Comparison of ENCODE assay signal across 24 cellular contexts in the genomic region with DNA sequence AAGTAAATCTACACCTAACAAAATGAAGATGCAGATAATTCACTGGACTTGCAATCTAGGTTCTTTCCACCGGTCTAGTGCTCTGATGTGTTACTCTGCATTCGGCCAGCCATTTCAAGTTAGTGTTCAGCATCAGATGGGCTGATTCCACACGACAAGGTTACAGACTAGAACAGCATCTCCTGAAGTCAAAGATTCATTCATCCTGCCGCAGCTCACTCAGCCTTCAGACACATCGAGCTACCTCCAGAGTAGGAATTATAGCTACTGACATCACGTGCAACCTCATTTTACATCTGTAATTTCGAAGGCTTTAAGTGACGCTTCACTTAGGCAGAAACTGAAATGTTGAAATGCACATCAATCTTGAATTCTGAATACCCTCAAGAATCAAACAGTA.
"Had no signal": no experiment of that assay in that cellular context is flagged by ENCODE, and none has a peak within 500 bp of the region (broad histone marks: within the 10 kb centered on the region; RNA-seq: fewer than 3 reads in every experiment).

No MANE protein-coding gene starts in this region.

- DNase-seq: colonic mucosa; dermis blood vessel endothelial cell; effector CD4-positive, alpha-beta T cell; endodermal cell; erythroblast; foreskin keratinocyte; head of caudate nucleus; mammary epithelial cell; mucosa of descending colon; naive thymus-derived CD8-positive, alpha-beta T cell; pancreas; right cardiac atrium; stimulated activated CD4-positive, alpha-beta T cell treated with anti-CD3 and anti-CD28 coated beads, Interleukin-4, amount 100 ng/mL, for 1 hour; stimulated activated CD8-positive, alpha-beta memory T cell treated with anti-CD3 and anti-CD28 coated beads, Interleukin-4, amount 100 ng/mL, for 48 hours; stimulated activated naive CD8-positive, alpha-beta T cell treated with anti-CD3 and anti-CD28 coated beads, Interleukin-15, Interleukin-2, amounts not matched to agents 100 U/mL and 50 U/mL, for 24 hours; thyroid gland; upper lobe of left lung; uterus had no signal

- H3K79me2 ChIP-seq: hepatocyte had no signal

- H3K27ac Mint-ChIP-seq: endodermal cell; naive thymus-derived CD8-positive, alpha-beta T cell; progenitor cell of endocrine pancreas; stimulated activated effector memory CD8-positive, alpha-beta T cell treated with anti-CD3 and anti-CD28 coated beads, Interleukin-12 subunit alpha, Interleukin-12 subunit beta, amount 100 ng/mL, for 72 hours had no signal

- H3K36me3 ChIP-seq: colonic mucosa, pancreas, suprapubic skin, thyroid gland, upper lobe of left lung, uterus had no signal

- FAIRE-seq: endothelial cell of umbilical vein, pancreas had no signal

- H3K9me3 ChIP-seq: colonic mucosa, mucosa of descending colon, pancreas, suprapubic skin, thyroid gland, upper lobe of left lung, uterus had no signal

- H3K9me3 Mint-ChIP-seq: endodermal cell; naive thymus-derived CD8-positive, alpha-beta T cell; neural crest cell; stimulated activated effector memory CD8-positive, alpha-beta T cell treated with anti-CD3 and anti-CD28 coated beads, Interleukin-12 subunit alpha, Interleukin-12 subunit beta, amount 100 ng/mL, for 72 hours had no signal

- H3K4me1 ChIP-seq: colonic mucosa, pancreas, thyroid gland had no signal

- H3K36me3 Mint-ChIP-seq: naive thymus-derived CD8-positive, alpha-beta T cell; stimulated activated effector memory CD8-positive, alpha-beta T cell treated with anti-CD3 and anti-CD28 coated beads, Interleukin-12 subunit alpha, Interleukin-12 subunit beta, amount 100 ng/mL, for 72 hours had no signal

- H3K4me2 ChIP-seq: hepatocyte had no signal

- H3K27me3 ChIP-seq: colonic mucosa, foreskin keratinocyte, hepatocyte, pancreas, suprapubic skin, thyroid gland, upper lobe of left lung, uterus had no signal

- H3K27ac ChIP-seq: colonic mucosa, foreskin keratinocyte, hepatocyte, pancreas, suprapubic skin, thyroid gland, upper lobe of left lung, uterus had no signal

- H3K4me3 ChIP-seq: colonic mucosa, hepatocyte, mucosa of descending colon, pancreas, suprapubic skin, thyroid gland, upper lobe of left lung, uterus had no signal

- H3K4me3 Mint-ChIP-seq: endodermal cell; naive thymus-derived CD8-positive, alpha-beta T cell; neural crest cell; stimulated activated effector memory CD8-positive, alpha-beta T cell treated with anti-CD3 and anti-CD28 coated beads, Interleukin-12 subunit alpha, Interleukin-12 subunit beta, amount 100 ng/mL, for 72 hours had no signal

- H3K4me1 Mint-ChIP-seq: naive thymus-derived CD8-positive, alpha-beta T cell; stimulated activated effector memory CD8-positive, alpha-beta T cell treated with anti-CD3 and anti-CD28 coated beads, Interleukin-12 subunit alpha, Interleukin-12 subunit beta, amount 100 ng/mL, for 72 hours had no signal

- H2AFZ ChIP-seq: hepatocyte had no signal
